9 cellular contexts compared by ENCODE assay signal in the genomic region with DNA sequence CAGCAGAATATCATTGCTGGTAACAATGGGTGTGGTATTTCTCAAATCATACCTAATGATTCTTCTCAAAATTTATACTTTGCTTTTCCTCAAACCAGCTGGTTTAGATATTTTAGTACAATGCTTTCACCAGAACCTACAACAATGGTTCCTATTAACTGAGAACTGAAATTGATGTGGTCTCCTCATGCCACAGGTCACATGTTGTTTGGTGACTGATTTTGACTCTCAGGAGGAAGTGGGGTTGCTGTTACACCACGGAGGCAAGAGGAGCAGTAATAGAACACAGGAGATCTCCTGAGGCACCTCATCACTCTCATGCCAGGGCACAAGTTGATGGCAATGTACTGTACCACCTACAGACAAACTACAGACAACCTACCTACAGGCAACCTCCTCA. TPM values are rescaled to one million over a fixed set of nuclear protein-coding genes. Genes with fewer than 3 reads are reported as not detected.
A peak's percentile ranks its signal among the peaks of the same experiment; 100 is the strongest.
DNase-seq lines count a peak whose midpoint lies in the region; ATAC-seq and TF ChIP-seq lines count a peak whose summit lies in the region.
"Had no signal": no experiment of that assay in that cellular context is flagged by ENCODE, and none has a peak within 500 bp of the region (broad histone marks: within the 10 kb centered on the region; RNA-seq: fewer than 3 reads in every experiment).

No MANE protein-coding gene starts in this region.

- in situ Hi-C loops in Panc1 (cut with HindIII; ENCODE audit: low pct_unique_long_range_greater_than_20kb, low sequenced_read_pairs): no loop called here

- DNase-seq in activated naive CD4-positive, alpha-beta T cell treated with anti-CD3 and anti-CD28 coated beads for 36 hours: peak; percentile 44
- no peak for DNase-seq in activated naive CD4-positive, alpha-beta T cell treated with anti-CD3 and anti-CD28 coated beads, Interleukin-2, amount 50 U/mL, for 16 hours
- no peak for DNase-seq in Panc1 (ENCODE audit: low read depth, low spot score)
- peak; percentile 71 for DNase-seq in stimulated activated naive B cell treated with anti-CD40 and anti-IgM and Interleukin-4, amounts not matched to agents 10 μg/mL and 1 μg/mL and 100 μg/mL, for 72 hours
- no peak for DNase-seq in posterior cingulate gyrus
- DNase-seq in NCI-H748 (lab: John Stamatoyannopoulos, UW; ENCODE audit: unreplicated experiment): no peak
- no peak for DNase-seq in DMS79 (lab: John Stamatoyannopoulos, UW)

- no peaks in the 10 kb centered on the region for H3K27me3 Mint-ChIP-seq in activated naive CD4-positive, alpha-beta T cell treated with anti-CD3 and anti-CD28 coated beads for 36 hours (ENCODE audit: low read depth)
- H3K27me3 Mint-ChIP-seq in stimulated activated naive B cell treated with anti-CD40 and anti-IgM and Interleukin-4, amounts not matched to agents 10 μg/mL and 1 μg/mL and 100 μg/mL, for 72 hours: no peaks in the 10 kb centered on the region

- intact Hi-C loops in activated naive CD4-positive, alpha-beta T cell treated with anti-CD3 and anti-CD28 coated beads for 36 hours (cut with micrococcal nuclease): no loop called here
- intact Hi-C loops in Panc1 (cut with micrococcal nuclease; ENCODE audit: unreplicated experiment): no loop called here
- intact Hi-C loops in posterior cingulate gyrus (cut with DNase I): no loop called here

- H3K4me3 ChIP-seq in Panc1 (ENCODE audit: low read depth in 2 of 2, low read length in 2 of 2): no peak overlapping the region
- H3K4me3 ChIP-seq: SK-N-MC had no signal

- H3K4me3 Mint-ChIP-seq in activated naive CD4-positive, alpha-beta T cell treated with anti-CD3 and anti-CD28 coated beads for 36 hours: no peak overlapping the region
- H3K4me3 Mint-ChIP-seq in stimulated activated naive B cell treated with anti-CD40 and anti-IgM and Interleukin-4, amounts not matched to agents 10 μg/mL and 1 μg/mL and 100 μg/mL, for 72 hours: peak overlapping the region; percentile 99

- peaks cover 13% of the 10 kb centered on the region for H3K4me1 ChIP-seq in Panc1 (ENCODE audit: control insufficient read depth, insufficient read depth, low read length)

- H3K9me3 ChIP-seq in Panc1 (ENCODE audit: control insufficient read depth, insufficient read depth, low read depth, low read length): peaks cover 6% of the 10 kb centered on the region; the same call in 1 of the 2 replicates

- peak; percentile 55 for ATAC-seq in HG02943 (IDR thresholded peaks at IDR 0.05; ENCODE audit: low read depth, unreplicated experiment)
- no peak for ATAC-seq in Panc1
- ATAC-seq in stimulated activated naive B cell treated with anti-CD40 and anti-IgM and Interleukin-4, amounts not matched to agents 10 μg/mL and 1 μg/mL and 100 μg/mL, for 72 hours (replicated peaks): peak; percentile 70 to 73

- H3K9me3 Mint-ChIP-seq in activated naive CD4-positive, alpha-beta T cell treated with anti-CD3 and anti-CD28 coated beads for 36 hours: no peaks in the 10 kb centered on the region
- peaks cover 5 to 7% of the 10 kb centered on the region in 2 donors for H3K9me3 Mint-ChIP-seq in stimulated activated naive B cell treated with anti-CD40 and anti-IgM and Interleukin-4, amounts not matched to agents 10 μg/mL and 1 μg/mL and 100 μg/mL, for 72 hours

- peaks cover 40% of the 10 kb centered on the region for H3K4me1 Mint-ChIP-seq in activated naive CD4-positive, alpha-beta T cell treated with anti-CD3 and anti-CD28 coated beads for 36 hours (ENCODE audit: low read depth)
- H3K4me1 Mint-ChIP-seq in stimulated activated naive B cell treated with anti-CD40 and anti-IgM and Interleukin-4, amounts not matched to agents 10 μg/mL and 1 μg/mL and 100 μg/mL, for 72 hours: peaks cover 46 to 65% of the 10 kb centered on the region in 2 donors

- H3K36me3 ChIP-seq in Panc1 (ENCODE audit: control insufficient read depth, insufficient read depth, low read length): no peaks in the 10 kb centered on the region; the same call in none of the 2 replicates

- POLR2A ChIA-PET in Panc1 (lab: Charles Lee): no interaction called here

- TSS peak; percentile 54 for BruUV-seq in Panc1 (replicated peaks; lab: Mats Ljungman, UMichigan)

- H3K27ac ChIP-seq in Panc1 (ENCODE audit: low read length): no peak overlapping the region
- H3K27ac ChIP-seq: SK-N-MC had no signal

- H3K27ac Mint-ChIP-seq in activated naive CD4-positive, alpha-beta T cell treated with anti-CD3 and anti-CD28 coated beads for 36 hours: no peak overlapping the region
- peak overlapping the region; percentile 97 for H3K27ac Mint-ChIP-seq in stimulated activated naive B cell treated with anti-CD40 and anti-IgM and Interleukin-4, amounts not matched to agents 10 μg/mL and 1 μg/mL and 100 μg/mL, for 72 hours

- no peak for TF ChIP-seq CTCF in Panc1 (IDR thresholded peaks at IDR 0.05)

- peaks cover under 1% of the 10 kb centered on the region for H3K36me3 Mint-ChIP-seq in activated naive CD4-positive, alpha-beta T cell treated with anti-CD3 and anti-CD28 coated beads for 36 hours (ENCODE audit: low read depth)
- H3K36me3 Mint-ChIP-seq in stimulated activated naive B cell treated with anti-CD40 and anti-IgM and Interleukin-4, amounts not matched to agents 10 μg/mL and 1 μg/mL and 100 μg/mL, for 72 hours: peaks cover 34 to 40% of the 10 kb centered on the region in 2 donors

- no peaks in the 10 kb centered on the region for H3K27me3 ChIP-seq in Panc1 (ENCODE audit: control insufficient read depth, insufficient read depth, low read length)

- CTCF ChIA-PET in activated naive CD4-positive, alpha-beta T cell treated with anti-CD3 and anti-CD28 coated beads for 36 hours (lab: Charles Lee): interaction anchor here (0.6 to 1.5 kb wide), 5 partner anchors 15 to 135 kb away, joined by 3 to 7 read pairs (median 3); no protein-coding TSS in a partner anchor
- CTCF ChIA-PET in Panc1 (lab: Charles Lee): no interaction called here

RNA-seq across cellular contexts. Expression of a gene that starts 3.0 kb away (rescaled TPM):
- 1 to 10 TPM; 6.0 to 7.3 TPM for total RNA-seq in activated naive CD4-positive, alpha-beta T cell treated with anti-CD3 and anti-CD28 coated beads for 36 hours
- 13.3 TPM for total RNA-seq in Panc1 (2021; ENCODE audit: unreplicated experiment)
- polyA plus RNA-seq in Panc1 (2012; ENCODE audit: insufficient read length): 10.5 TPM

Comparison
In these comparisons a context has a peak if more than half of its experiments do, and no peak if none do; other contexts are left out.
1. DNase-seq: peak in activated naive CD4-positive, alpha-beta T cell treated with anti-CD3 and anti-CD28 coated beads for 36 hours (single experiment) and stimulated activated naive B cell treated with anti-CD40 and anti-IgM and Interleukin-4, amounts not matched to agents 10 μg/mL and 1 μg/mL and 100 μg/mL, for 72 hours (single experiment); none in activated naive CD4-positive, alpha-beta T cell treated with anti-CD3 and anti-CD28 coated beads, Interleukin-2, amount 50 U/mL, for 16 hours (single experiment), Panc1 (single experiment), posterior cingulate gyrus (0 of 10), NCI-H748 (single experiment) and DMS79 (single experiment).